In the genomic region with DNA sequence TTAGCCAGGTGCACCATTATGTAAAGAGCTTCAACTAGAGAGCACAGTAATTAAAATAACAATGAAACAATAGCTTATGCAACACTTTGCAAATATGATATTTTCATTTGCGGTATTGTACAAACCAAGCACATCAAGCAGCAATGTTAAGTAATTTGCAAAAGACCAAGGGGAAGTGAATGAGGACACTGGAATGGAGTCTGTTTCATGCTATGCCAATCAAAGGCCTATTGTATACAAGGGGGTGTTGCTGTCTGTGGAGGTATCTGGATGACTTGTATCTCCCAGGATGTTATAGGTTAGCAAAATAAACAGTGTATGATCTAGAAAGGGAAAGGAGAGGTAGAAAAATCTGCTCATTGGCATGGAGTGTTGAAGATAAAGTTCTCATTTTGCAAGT, we compare ENCODE assay signal across 15 cellular contexts.
A peak's percentile ranks its signal among the peaks of the same experiment; 100 is the strongest.
DNase-seq lines count a peak whose midpoint lies in the region; ATAC-seq and TF ChIP-seq lines count a peak whose summit lies in the region.
"Had no signal": no experiment of that assay in that cellular context is flagged by ENCODE, and none has a peak within 500 bp of the region (broad histone marks: within the 10 kb centered on the region; RNA-seq: fewer than 3 reads in every experiment).

No MANE protein-coding gene starts in this region.

- no peak overlapping the region for H3K4me2 ChIP-seq in mammary epithelial cell (ENCODE audit: insufficient read depth, low read depth, low read length)

- no peak overlapping the region for H2AFZ ChIP-seq in mammary epithelial cell (ENCODE audit: low read depth, low read length)

- H3K4me1 ChIP-seq in mammary epithelial cell (ENCODE audit: insufficient read depth, low read length) (no peaks in the 10 kb centered on the region), body of pancreas (no peaks in the 10 kb centered on the region)

- intact Hi-C loops in MCF 10A (cut with micrococcal nuclease), result no loop called here
- intact Hi-C loops in mammary epithelial cell (cut with micrococcal nuclease), result no loop called here
- intact Hi-C loops in body of pancreas (cut with DNase I), result no loop called here

- H4K20me1 ChIP-seq in mammary epithelial cell (ENCODE audit: insufficient read depth, low read length), result no peaks in the 10 kb centered on the region

- POLR2A ChIA-PET in MCF 10A (lab: Yijun Ruan, JAX), result interaction anchor here (0.7 kb wide), 1 partner anchor 764 kb away, joined by 3 read pairs; no protein-coding TSS in a partner anchor

- BruUV-seq in MCF 10A (replicated peaks; lab: Mats Ljungman, UMichigan) (no TSS peak), mammary epithelial cell (replicated peaks; lab: Mats Ljungman, UMichigan) (no TSS peak)

- in situ Hi-C loops in mammary epithelial cell (cut with MboI; ENCODE audit: low sequenced_read_pairs in 2 of 2), result no loop called here

- H3K4me1 Mint-ChIP-seq in MCF 10A (ENCODE audit: insufficient read depth, unreplicated experiment), result peaks cover 12% of the 10 kb centered on the region
- H3K4me1 Mint-ChIP-seq: CD4-positive, alpha-beta memory T cell had no signal

- H3K4me3 Mint-ChIP-seq in MCF 10A (ENCODE audit: unreplicated experiment), result no peak overlapping the region
- H3K4me3 Mint-ChIP-seq: CD4-positive, alpha-beta memory T cell; HFFc6 had no signal

- 67% methylated on average over 1 of the region's 1 CpG for WGBS in mammary epithelial cell (ENCODE audit: low coverage, missing lambda C conversion rate)
- WGBS in body of pancreas, 2 donors, result 53 to 97% methylated on average over 1 of the region's 1 CpG

- no peak overlapping the region for H3K27ac Mint-ChIP-seq in MCF 10A (ENCODE audit: low read depth, unreplicated experiment)
- H3K27ac Mint-ChIP-seq: CD4-positive, alpha-beta memory T cell; HFFc6 had no signal

- no peak for TF ChIP-seq POLR2A in body of pancreas (IDR thresholded peaks at IDR 0.05)

- no peak for TF ChIP-seq CTCF in MCF 10A (IDR thresholded peaks at IDR 0.05; ENCODE audit: unreplicated experiment)
- no peak for TF ChIP-seq CTCF in mammary epithelial cell (conservative IDR thresholded peaks at IDR 0.05 in 1 of 2, IDR thresholded peaks at IDR 0.05 in 1 of 2; ENCODE audit: extremely low read depth in 1 of 2, insufficient read depth in 1 of 2, low read depth in 1 of 2, low read length in 2 of 2)
- no peak for TF ChIP-seq CTCF in body of pancreas (IDR thresholded peaks at IDR 0.05)
- TF ChIP-seq CTCF in foreskin fibroblast (IDR thresholded peaks at IDR 0.05; ENCODE audit: low read depth, low read length), result no peak

- no peak for ATAC-seq in body of pancreas
- ATAC-seq: Panc1 had no signal

- peak; percentile 42 for DNase-seq in MCF 10A (ENCODE audit: unreplicated experiment)
- DNase-seq in mammary epithelial cell, result no peak
- DNase-seq in NCI-H2081 (lab: John Stamatoyannopoulos, UW), result peak; percentile 62 to 90
- DNase-seq in NCI-H774 (lab: John Stamatoyannopoulos, UW), result peak; percentile 69
- DNase-seq in body of pancreas, result no peak
- DNase-seq in NCI-H226, result no peak
- no peak for DNase-seq in foreskin fibroblast
- DNase-seq: ACHN; CD4-positive, alpha-beta memory T cell; HFFc6; KBM-7; MG63; NCI-H1436 treated with DMSO at 0.1 percent for 48 hours; SHP77 treated with DMSO at 0.1 percent for 48 hours had no signal

- H3K4me3 ChIP-seq in mammary epithelial cell (replicated peaks in 1 of 3; ENCODE audit: insufficient read depth in 1 of 3, low read depth in 2 of 3, low read length in 3 of 3) (no peak overlapping the region), body of pancreas (no peak overlapping the region), foreskin fibroblast (ENCODE audit: low read depth in 1 of 2, low read length in 2 of 2) (no peak overlapping the region)
- H3K4me3 ChIP-seq: MG63 had no signal

- H3K79me2 ChIP-seq in mammary epithelial cell (ENCODE audit: insufficient read depth, low read length), result no peaks in the 10 kb centered on the region

- H3K9ac ChIP-seq in mammary epithelial cell (ENCODE audit: insufficient read depth, low read length), result no peak overlapping the region

- CTCF ChIA-PET in MCF 10A (lab: Yijun Ruan, JAX), result no interaction called here
- CTCF ChIA-PET in mammary epithelial cell (lab: Charles Lee; ENCODE audit: low non-redundant PET), result no interaction called here

- H3K36me3 Mint-ChIP-seq in MCF 10A (ENCODE audit: insufficient read depth, unreplicated experiment), result no peaks in the 10 kb centered on the region
- H3K36me3 Mint-ChIP-seq: CD4-positive, alpha-beta memory T cell had no signal

- H3K9me3 ChIP-seq in mammary epithelial cell (replicated peaks; ENCODE audit: insufficient read depth, low read length), result peaks cover 12% of the 10 kb centered on the region
- no peaks in the 10 kb centered on the region for H3K9me3 ChIP-seq in body of pancreas
- H3K9me3 ChIP-seq: MG63 had no signal

- H3K27me3 Mint-ChIP-seq in MCF 10A (ENCODE audit: insufficient read depth, unreplicated experiment), result no peaks in the 10 kb centered on the region
- H3K27me3 Mint-ChIP-seq: CD4-positive, alpha-beta memory T cell had no signal

- H3K27me3 ChIP-seq in mammary epithelial cell (ENCODE audit: insufficient read depth, low read length), result no peaks in the 10 kb centered on the region
- H3K27me3 ChIP-seq in body of pancreas, result no peaks in the 10 kb centered on the region
- H3K27me3 ChIP-seq: MG63 had no signal

- no peaks in the 10 kb centered on the region for H3K9me3 Mint-ChIP-seq in MCF 10A (ENCODE audit: unreplicated experiment)
- H3K9me3 Mint-ChIP-seq: HFFc6 had no signal

- H3K27ac ChIP-seq in mammary epithelial cell (ENCODE audit: insufficient read depth, low read depth, low read length) (no peak overlapping the region), body of pancreas (no peak overlapping the region)

- dilution Hi-C loops in mammary epithelial cell (cut with HindIII; ENCODE audit: low sequenced_read_pairs), result no loop called here

- H3K36me3 ChIP-seq in mammary epithelial cell (ENCODE audit: insufficient read depth, low read length), result no peaks in the 10 kb centered on the region
- no peaks in the 10 kb centered on the region for H3K36me3 ChIP-seq in body of pancreas (replicated peaks in 1 of 2; ENCODE audit: insufficient read depth in 1 of 2, low read depth in 2 of 2)
- H3K36me3 ChIP-seq: MG63 had no signal

Comparison
In these comparisons a context has a peak if more than half of its experiments do, and no peak if none do; other contexts are left out.
1. DNase-seq: peak in MCF 10A (single experiment), NCI-H2081 (2 of 2) and NCI-H774 (single experiment); none in mammary epithelial cell (single experiment), body of pancreas (0 of 4), NCI-H226 (single experiment) and foreskin fibroblast (0 of 2).